Comparison of ENCODE assay signal across 8 cellular contexts in genomic region chr12:12807517-12807903, GRCh38. TPM values are rescaled to one million over a fixed set of nuclear protein-coding genes. Genes with fewer than 3 reads are reported as not detected.
DNase-seq lines count a peak whose midpoint lies in the region; ATAC-seq, FAIRE-seq and TF ChIP-seq lines count a peak whose summit lies in the region.
"Not testable (repeated sequence)": the region's sequence is repeated elsewhere in the genome, so short reads cannot be mapped to it uniquely, and the experiment has no call there.

No MANE protein-coding gene starts in this region.

- not testable (repeated sequence) for H3K4me3 ChIP-seq in A549; osteoblast (ENCODE audit: insufficient read depth, low read length); stomach

- not testable (repeated sequence) for H3K36me3 ChIP-seq in osteoblast (ENCODE audit: insufficient read depth, low read length); stomach

- ATAC-seq in A549, result not testable (repeated sequence)

- CTCF ChIA-PET in A549 (lab: Yijun Ruan, JAX), result interaction anchor here (1.7 kb wide), 1 partner anchor 14 kb away, joined by 6 read pairs; no protein-coding TSS in a partner anchor

- POLR2A ChIA-PET in A549 (lab: Yijun Ruan, JAX), result not testable (repeated sequence)

- not testable (repeated sequence) for H3K27me3 ChIP-seq in osteoblast (ENCODE audit: insufficient read depth, low read length); stomach

- TF ChIP-seq POLR2A in A549 (IDR thresholded peaks at IDR 0.05; ENCODE audit: low read length); stomach (IDR thresholded peaks at IDR 0.05): not testable (repeated sequence)

- TF ChIP-seq RAD21 in A549 (conservative IDR thresholded peaks at IDR 0.05 in 1 of 2, IDR thresholded peaks at IDR 0.05 in 1 of 2), result not testable (repeated sequence)

- not testable (repeated sequence) for H3K27me3 Mint-ChIP-seq in IgD-negative memory B cell; activated CD4-positive, alpha-beta T cell treated with anti-CD3 and anti-CD28 coated beads, Interleukin-2, amount 10 ng/mL, durations not matched to agents 24 days and 14 days; activated naive CD8-positive, alpha-beta T cell; dendritic cell treated with granulocyte-macrophage colony-stimulating factor and Interleukin-4, amounts not matched to agents 40 ng/mL and 50 ng/mL, for 4 days; immature natural killer cell (ENCODE audit: low read depth in 3 of 3)

- peak overlapping the region in 1 of 4 donors; percentile 88 for H3K4me3 Mint-ChIP-seq in IgD-negative memory B cell
- H3K4me3 Mint-ChIP-seq in activated CD4-positive, alpha-beta T cell treated with anti-CD3 and anti-CD28 coated beads, Interleukin-2, amount 10 ng/mL, durations not matched to agents 24 days and 14 days, result peak overlapping the region; percentile 18
- peak overlapping the region; percentile 10 for H3K4me3 Mint-ChIP-seq in activated naive CD8-positive, alpha-beta T cell
- not testable (repeated sequence) for H3K4me3 Mint-ChIP-seq in dendritic cell treated with granulocyte-macrophage colony-stimulating factor and Interleukin-4, amounts not matched to agents 40 ng/mL and 50 ng/mL, for 4 days; immature natural killer cell

- intact Hi-C loops in activated CD4-positive, alpha-beta T cell treated with anti-CD3 and anti-CD28 coated beads, Interleukin-2, amount 10 ng/mL, durations not matched to agents 24 days and 14 days (cut with micrococcal nuclease); dendritic cell treated with granulocyte-macrophage colony-stimulating factor and Interleukin-4, amounts not matched to agents 40 ng/mL and 50 ng/mL, for 4 days (cut with micrococcal nuclease); stomach (cut with DNase I; ENCODE audit: low total_unique reads): not testable (repeated sequence)

- TF ChIP-seq EP300 in A549 (IDR thresholded peaks at IDR 0.05); stomach (IDR thresholded peaks at IDR 0.05): not testable (repeated sequence)

- H4K20me1 ChIP-seq in osteoblast (ENCODE audit: insufficient read depth, low read length), result not testable (repeated sequence)

- H2AFZ ChIP-seq in osteoblast (ENCODE audit: low read length), result not testable (repeated sequence)

- not testable (repeated sequence) for TF ChIP-seq CTCF in A549 (IDR thresholded peaks at IDR 0.05); osteoblast (IDR thresholded peaks at IDR 0.05; ENCODE audit: extremely low read depth, low read depth, low read length); stomach (IDR thresholded peaks at IDR 0.05)

- H3K27ac Mint-ChIP-seq in IgD-negative memory B cell (peak overlapping the region; percentile 97 to 99 (median 98)), immature natural killer cell (peak overlapping the region; percentile 24 to 99 (median 85))
- peak overlapping the region; percentile 88 for H3K27ac Mint-ChIP-seq in activated CD4-positive, alpha-beta T cell treated with anti-CD3 and anti-CD28 coated beads, Interleukin-2, amount 10 ng/mL, durations not matched to agents 24 days and 14 days
- peak overlapping the region; percentile 87 for H3K27ac Mint-ChIP-seq in activated naive CD8-positive, alpha-beta T cell
- peak overlapping the region; percentile 83 for H3K27ac Mint-ChIP-seq in dendritic cell treated with granulocyte-macrophage colony-stimulating factor and Interleukin-4, amounts not matched to agents 40 ng/mL and 50 ng/mL, for 4 days

- 66% methylated on average over 3 of the region's 3 CpGs for WGBS in A549 (ENCODE audit: missing lambda C conversion rate)
- WGBS in stomach, 5 donors, result 73 to 83% (median 81%) methylated on average over 3 of the region's 3 CpGs

- peak overlapping the region; percentile 71 to 79 for H3K27ac ChIP-seq in A549
- peak overlapping the region; percentile 98 for H3K27ac ChIP-seq in osteoblast (ENCODE audit: low read depth, low read length)
- peak overlapping the region; percentile 68 to 85 (median 74) for H3K27ac ChIP-seq in stomach

- H3K79me2 ChIP-seq in osteoblast (ENCODE audit: insufficient read depth, low read length), result not testable (repeated sequence)

- H3K4me1 ChIP-seq in A549 (peaks cover 66% of the 10 kb centered on the region), osteoblast (ENCODE audit: insufficient read depth, low read length) (peaks cover 34% of the 10 kb centered on the region), stomach (peaks cover 0 to 57% (median 18%) of the 10 kb centered on the region in 4 donors)

- H3K4me1 Mint-ChIP-seq in IgD-negative memory B cell, result peaks cover 28 to 47% (median 38%) of the 10 kb centered on the region in 3 donors
- peaks cover 52% of the 10 kb centered on the region for H3K4me1 Mint-ChIP-seq in activated CD4-positive, alpha-beta T cell treated with anti-CD3 and anti-CD28 coated beads, Interleukin-2, amount 10 ng/mL, durations not matched to agents 24 days and 14 days
- H3K4me1 Mint-ChIP-seq in activated naive CD8-positive, alpha-beta T cell (ENCODE audit: low read depth), result peaks cover 66% of the 10 kb centered on the region
- H3K4me1 Mint-ChIP-seq in dendritic cell treated with granulocyte-macrophage colony-stimulating factor and Interleukin-4, amounts not matched to agents 40 ng/mL and 50 ng/mL, for 4 days (ENCODE audit: low read depth), result peaks cover 52% of the 10 kb centered on the region
- H3K4me1 Mint-ChIP-seq in immature natural killer cell, result peaks cover 19 to 23% of the 10 kb centered on the region in 2 donors

- not testable (repeated sequence) for DNase-seq in A549 (ENCODE audit: low read depth in 1 of 2, low spot score in 1 of 2); activated CD4-positive, alpha-beta T cell treated with anti-CD3 and anti-CD28 coated beads, Interleukin-2, amount 10 ng/mL, durations not matched to agents 24 days and 14 days; immature natural killer cell; osteoblast (ENCODE audit: insufficient read length, low spot score, missing footprints); stomach

- peak overlapping the region; percentile 77 for H3K4me2 ChIP-seq in A549
- H3K4me2 ChIP-seq in osteoblast (ENCODE audit: insufficient read depth, low read length), result not testable (repeated sequence)

- FAIRE-seq in A549 (lab: Jason Lieb, UNC), result not testable (repeated sequence)

- not testable (repeated sequence) for H3K9me3 Mint-ChIP-seq in IgD-negative memory B cell; activated CD4-positive, alpha-beta T cell treated with anti-CD3 and anti-CD28 coated beads, Interleukin-2, amount 10 ng/mL, durations not matched to agents 24 days and 14 days; activated naive CD8-positive, alpha-beta T cell (ENCODE audit: low read depth); dendritic cell treated with granulocyte-macrophage colony-stimulating factor and Interleukin-4, amounts not matched to agents 40 ng/mL and 50 ng/mL, for 4 days; immature natural killer cell

- not testable (repeated sequence) for H3K9me3 ChIP-seq in A549; osteoblast (ENCODE audit: low read depth, low read length); stomach

- not testable (repeated sequence) for H3K36me3 Mint-ChIP-seq in IgD-negative memory B cell; activated CD4-positive, alpha-beta T cell treated with anti-CD3 and anti-CD28 coated beads, Interleukin-2, amount 10 ng/mL, durations not matched to agents 24 days and 14 days (ENCODE audit: low read depth); activated naive CD8-positive, alpha-beta T cell; dendritic cell treated with granulocyte-macrophage colony-stimulating factor and Interleukin-4, amounts not matched to agents 40 ng/mL and 50 ng/mL, for 4 days (ENCODE audit: low read depth); immature natural killer cell

RNA-seq across cellular contexts. Expression of gene DDX47, which starts 5.6 kb away (rescaled TPM):
- 118 and 144 TPM in 2 replicates for polyA plus RNA-seq in A549 (2011; rRNA removed)
- 56.1 and 57.2 TPM in 2 replicates for polyA plus RNA-seq in A549 (2012; cell fraction: cytosol; rRNA removed)
- 63.1 and 116 TPM in 2 replicates for polyA plus RNA-seq in A549 (2012; cell fraction: nucleus; rRNA removed)
- 81.6 to 87.3 TPM (median 83.8 TPM) in 3 replicates for polyA plus RNA-seq in A549 (2017; fragmentation: RNase III; extraction: RNeasy Plus Mini Kit Qiagen cat#74134 plus additional on column Dnase treatment)
- polyA minus RNA-seq in A549 (2011; rRNA and poly(A)+ RNA removed), result 68.9 and 74.6 TPM in 2 replicates
- 69.0 TPM for polyA plus RNA-seq in IgD-negative memory B cell
- 123 and 133 TPM in 2 replicates for total RNA-seq in activated CD4-positive, alpha-beta T cell treated with anti-CD3 and anti-CD28 coated beads, Interleukin-2, amount 10 ng/mL, durations not matched to agents 24 days and 14 days
- polyA plus RNA-seq in immature natural killer cell, result 10 to 100 TPM; 39.3 to 62.7 (median 51.1) TPM
- 60.8 and 63.6 TPM in 2 replicates for total RNA-seq in osteoblast
- total RNA-seq in stomach, result 100 to 1,000 TPM in 1 of 5 donors, 10 to 100 TPM in 3, 1 to 10 TPM in 1; 9.6 to 108 (median 21.4) TPM
- polyA plus RNA-seq in stomach, result 10 to 100 TPM; 31.0 to 37.9 (median 32.6) TPM

RNA-seq across cellular contexts. Expression of gene APOLD1, which starts 22.1 kb away (rescaled TPM):
- 0.93 and 1.3 TPM in 2 replicates for polyA plus RNA-seq in A549 (2011; rRNA removed)
- polyA plus RNA-seq in A549 (2012; cell fraction: cytosol; rRNA removed), result 0.21 and 0.26 TPM in 2 replicates
- polyA plus RNA-seq in A549 (2012; cell fraction: nucleus; rRNA removed), result 0.10 and 0.31 TPM in 2 replicates
- 0.42 to 0.46 TPM (median 0.44 TPM) in 3 replicates for polyA plus RNA-seq in A549 (2017; fragmentation: RNase III; extraction: RNeasy Plus Mini Kit Qiagen cat#74134 plus additional on column Dnase treatment)
- 1.1 and 1.3 TPM in 2 replicates for polyA minus RNA-seq in A549 (2011; rRNA and poly(A)+ RNA removed)
- polyA plus RNA-seq in IgD-negative memory B cell, result 0.23 TPM
- 4.1 and 5.2 TPM in 2 replicates for total RNA-seq in activated CD4-positive, alpha-beta T cell treated with anti-CD3 and anti-CD28 coated beads, Interleukin-2, amount 10 ng/mL, durations not matched to agents 24 days and 14 days
- polyA plus RNA-seq in immature natural killer cell, result under 1 TPM in 1 of 3 donors, not detected in 2; 0.34 TPM
- 3.2 and 3.3 TPM in 2 replicates for total RNA-seq in osteoblast
- total RNA-seq in stomach, result 100 to 1,000 TPM in 1 of 5 donors, 10 to 100 TPM in 2, 1 to 10 TPM in 1, under 1 TPM in 1; 0.29 to 119 (median 21.0) TPM
- polyA plus RNA-seq in stomach, result 1 to 10 TPM; 1.9 to 5.4 (median 4.4) TPM
